In the genomic region with DNA sequence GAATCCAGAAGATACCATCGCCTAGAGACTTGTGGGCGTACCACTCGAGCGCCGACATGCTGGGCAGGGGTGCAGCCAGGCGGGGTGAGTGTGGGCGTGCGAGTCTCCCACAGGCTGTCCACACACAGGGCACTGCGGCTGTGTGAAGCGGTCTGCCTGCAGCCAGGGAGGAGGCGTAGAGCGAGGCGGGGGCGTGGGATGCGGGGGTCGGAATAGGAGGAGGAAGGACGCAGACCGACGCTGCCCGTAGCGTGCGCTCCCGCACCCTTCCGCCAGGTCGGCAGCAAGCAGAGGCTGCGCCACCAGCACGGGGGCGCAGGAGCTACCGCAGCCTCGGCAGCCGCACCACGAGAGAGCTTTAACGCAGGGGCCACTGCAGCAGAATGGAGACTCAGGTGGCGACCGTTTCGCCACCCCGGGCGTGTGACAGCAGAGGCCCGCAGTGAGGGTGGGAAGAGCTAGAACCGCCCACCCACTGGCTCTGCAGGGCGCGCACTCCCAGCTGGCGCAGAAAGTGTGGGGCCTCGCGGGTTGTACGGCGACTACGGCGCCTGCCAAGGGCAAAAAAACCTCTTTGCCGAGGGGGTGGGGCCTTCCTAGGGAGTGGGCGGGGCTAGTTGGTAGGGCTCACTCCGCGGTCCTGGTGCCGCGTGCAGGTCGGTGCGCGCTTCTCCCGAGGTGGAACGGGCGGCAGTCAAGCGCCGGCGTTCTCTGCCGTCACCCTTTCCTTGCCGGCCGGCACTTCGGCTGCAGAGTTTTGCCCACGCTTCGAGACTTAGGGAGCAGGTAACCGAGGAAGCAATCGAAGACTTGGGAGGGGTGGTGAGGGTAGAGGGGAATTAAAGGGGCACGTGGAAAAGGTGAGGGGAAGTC, we compare ENCODE assay signal across 8 cellular contexts. TPM values are rescaled to one million over a fixed set of nuclear protein-coding genes. Genes with fewer than 3 reads are reported as not detected.
A peak's percentile ranks its signal among the peaks of the same experiment; 100 is the strongest.
DNase-seq lines count a peak whose midpoint lies in the region; ATAC-seq, FAIRE-seq and TF ChIP-seq lines count a peak whose summit lies in the region.

Gene MBLAC2 (minus strand): TSS at position 537 of the 873 bp plus-strand sequence. CDS start 479 bp downstream, at position 58.
A gene with protein sequence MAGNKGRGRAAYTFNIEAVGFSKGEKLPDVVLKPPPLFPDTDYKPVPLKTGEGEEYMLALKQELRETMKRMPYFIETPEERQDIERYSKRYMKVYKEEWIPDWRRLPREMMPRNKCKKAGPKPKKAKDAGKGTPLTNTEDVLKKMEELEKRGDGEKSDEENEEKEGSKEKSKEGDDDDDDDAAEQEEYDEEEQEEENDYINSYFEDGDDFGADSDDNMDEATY (plus strand): TSS at position 630 of the 873 bp plus-strand sequence. CDS start 10,704 bp downstream, outside the sequence.

- H3K27ac ChIP-seq in kidney (ENCODE audit: low read depth in 2 of 2, low read length in 2 of 2): peak within 1 kb of the TSS; percentile 59 to 71

- peak; percentile 94 for TF ChIP-seq POLR2A in GM18951 (IDR thresholded peaks at IDR 0.05; ENCODE audit: extremely low read depth, insufficient read depth, insufficient read length)

- peak within 1 kb of the TSS; percentile 73 to 83 for H3K9ac ChIP-seq in kidney (ENCODE audit: low read length in 2 of 2)

- in situ Hi-C loops in GM18951 (cut with MboI; ENCODE audit: low sequenced_read_pairs, unreplicated experiment): no loop called here

- intact Hi-C loops in kidney (cut with DNase I): no loop called here

- DNase-seq in AG10803 (ENCODE audit: low read depth) (peak; percentile 85), NCI-H345 (lab: John Stamatoyannopoulos, UW) (peak; percentile 88), cerebellar cortex (ENCODE audit: low spot score) (peak; percentile 93), kidney (peak; percentile 97)
- peak; percentile 83 for DNase-seq in activated CD4-positive, CD25-positive, alpha-beta regulatory T cell treated with anti-CD3 and anti-CD28 coated beads, Interleukin-2, amount 50 U/mL, for 16 hours (ENCODE audit: low read depth, low spot score)
- DNase-seq in stimulated activated CD4-positive, alpha-beta T cell treated with anti-CD3 and anti-CD28 coated beads, Interleukin-15, amount 100 ng/mL, for 1 hour (ENCODE audit: low read depth in 1 of 2, low spot score in 1 of 2): peak; percentile 86 to 93

- H3K4me3 ChIP-seq in AG10803 (ENCODE audit: low read length) (peak within 1 kb of the TSS; percentile 91), kidney (ENCODE audit: low read length in 2 of 2) (peak within 1 kb of the TSS; percentile 90 to 91)

- TF ChIP-seq CTCF in AG10803 (conservative IDR thresholded peaks at IDR 0.05; ENCODE audit: low read length) (peak; percentile 53), kidney (IDR thresholded peaks at IDR 0.05; ENCODE audit: borderline replicate concordance, extremely low read depth, insufficient read depth) (peak; percentile 49)

- no peaks in the 10 kb centered on the region for H3K9me3 ChIP-seq in kidney (ENCODE audit: control insufficient read depth in 1 of 2, low read length in 2 of 2)

- H3K36me3 ChIP-seq in kidney (ENCODE audit: control insufficient read depth in 1 of 2, insufficient read depth in 2 of 2, low read length in 2 of 2): no peaks in the 10 kb centered on the region

- FAIRE-seq in kidney (lab: Jason Lieb, UNC): no peak

- peaks cover 8 to 13% of the 10 kb centered on the region in 2 donors for H3K4me1 ChIP-seq in kidney (ENCODE audit: control insufficient read depth in 1 of 2, insufficient read depth in 1 of 2, low read depth in 1 of 2, low read length in 2 of 2)

- peak; percentile 85 for ATAC-seq in HG03175 (IDR thresholded peaks at IDR 0.05; ENCODE audit: unreplicated experiment)

RNA-seq across cellular contexts. Expression of gene MBLAC2, which starts in this region (rescaled TPM):
- total RNA-seq in kidney: 6.7 TPM
- 2.4 TPM for polyA plus RNA-seq in kidney (ENCODE audit: insufficient read depth, low read depth, low replicate concordance)

RNA-seq across cellular contexts. Expression of the second gene that starts in this region (rescaled TPM):
- total RNA-seq in kidney: 1.5 TPM
- polyA plus RNA-seq in kidney (ENCODE audit: insufficient read depth, low read depth, low replicate concordance): 1.0 TPM

Comparison
In these comparisons a context has a peak if more than half of its experiments do, and no peak if none do; other contexts are left out.
1. Peak in every context shown above with its lines: DNase-seq, ATAC-seq, H3K4me3 ChIP-seq and H3K27ac ChIP-seq.